Comparison of ENCODE assay signal across 21 cellular contexts in genomic region chr2:132441051-132441450, GRCh38. TPM values are rescaled to one million over a fixed set of nuclear protein-coding genes. Genes with fewer than 3 reads are reported as not detected.
A peak's percentile ranks its signal among the peaks of the same experiment; 100 is the strongest.
DNase-seq lines count a peak whose midpoint lies in the region; ATAC-seq and TF ChIP-seq lines count a peak whose summit lies in the region.
"Had no signal": no experiment of that assay in that cellular context is flagged by ENCODE, and none has a peak within 500 bp of the region (broad histone marks: within the 10 kb centered on the region; RNA-seq: fewer than 3 reads in every experiment).

No MANE protein-coding gene starts in this region.

- peaks cover 36% of the 10 kb centered on the region for H3K4me1 Mint-ChIP-seq in nephron progenitor cell
- no peaks in the 10 kb centered on the region for H3K4me1 Mint-ChIP-seq in CD8-positive, alpha-beta memory T cell

- no peak overlapping the region for H3K4me3 Mint-ChIP-seq in nephron progenitor cell
- no peak overlapping the region for H3K4me3 Mint-ChIP-seq in CD8-positive, alpha-beta memory T cell
- H3K4me3 Mint-ChIP-seq: CD4-positive, alpha-beta memory T cell; H9 had no signal

- no peaks in the 10 kb centered on the region for H3K9me3 ChIP-seq in SJSA1 (replicated peaks)
- no peaks in the 10 kb centered on the region for H3K9me3 ChIP-seq in CD8-positive, alpha-beta memory T cell (ENCODE audit: low read length)
- H3K9me3 ChIP-seq: BE2C, SK-N-SH had no signal

- POLR2A ChIA-PET in CD8-positive, alpha-beta memory T cell (lab: Charles Lee): no interaction called here

- ATAC-seq in HG02870 (IDR thresholded peaks at IDR 0.05; ENCODE audit: unreplicated experiment): no peak

- no peaks in the 10 kb centered on the region for H3K36me3 Mint-ChIP-seq in nephron progenitor cell (ENCODE audit: low read depth)
- H3K36me3 Mint-ChIP-seq in CD8-positive, alpha-beta memory T cell: no peaks in the 10 kb centered on the region
- H3K36me3 Mint-ChIP-seq: CD4-positive, alpha-beta memory T cell had no signal

- no peak overlapping the region for H3K4me3 ChIP-seq in SJSA1
- no peak overlapping the region for H3K4me3 ChIP-seq in CD8-positive, alpha-beta memory T cell (ENCODE audit: low read length)

- peak overlapping the region; percentile 16; the same call in 1 of the 2 replicates for H3K27ac ChIP-seq in SJSA1
- H3K27ac ChIP-seq in CD8-positive, alpha-beta memory T cell (ENCODE audit: low read depth, low read length): no peak overlapping the region

- no peaks in the 10 kb centered on the region for H3K9me3 Mint-ChIP-seq in nephron progenitor cell
- peaks cover 0 to 5% (median 0%) of the 10 kb centered on the region in 5 donors for H3K9me3 Mint-ChIP-seq in CD8-positive, alpha-beta memory T cell
- H3K9me3 Mint-ChIP-seq: H9 had no signal

- DNase-seq in Daoy (ENCODE audit: low read depth) (peak; percentile 28), SJSA1 (ENCODE audit: low read depth in 1 of 2, low spot score in 2 of 2) (peak in 1 of 2 experiments; percentile 41), fibroblast of peridontal ligament (ENCODE audit: extremely low read depth) (peak; percentile 24), nephron progenitor cell (no peak), NCI-H2227 (lab: John Stamatoyannopoulos, UW; ENCODE audit: unreplicated experiment) (no peak)
- no peak for DNase-seq in CD8-positive, alpha-beta memory T cell
- DNase-seq: BE2C; CD4-positive, alpha-beta memory T cell; DND-41; H9; KG1; NCI-H1105 treated with DMSO at 0.1 percent for 48 hours; NCI-H2029 treated with DMSO at 0.1 percent for 48 hours; NCI-H2171 treated with DMSO at 0.1 percent for 48 hours; NCI-H446; NCI-H526; OCI-M1; RPMI8226; SHP77; SK-N-SH had no signal

- no peaks in the 10 kb centered on the region for H3K36me3 ChIP-seq in SJSA1
- no peaks in the 10 kb centered on the region for H3K36me3 ChIP-seq in CD8-positive, alpha-beta memory T cell (ENCODE audit: insufficient read depth, low read length)
- H3K36me3 ChIP-seq: BE2C had no signal

- peaks cover 37% of the 10 kb centered on the region for H3K4me1 ChIP-seq in SJSA1 (replicated peaks)
- no peaks in the 10 kb centered on the region for H3K4me1 ChIP-seq in CD8-positive, alpha-beta memory T cell (ENCODE audit: insufficient read depth, low read length)
- H3K4me1 ChIP-seq: BE2C had no signal

- TF ChIP-seq CTCF in nephron progenitor cell (IDR thresholded peaks at IDR 0.05): no peak

- H3K27me3 Mint-ChIP-seq in nephron progenitor cell (ENCODE audit: low read depth, poor library complexity): no peaks in the 10 kb centered on the region
- no peaks in the 10 kb centered on the region for H3K27me3 Mint-ChIP-seq in CD8-positive, alpha-beta memory T cell

- peak overlapping the region; percentile 32 for H3K27ac Mint-ChIP-seq in nephron progenitor cell
- H3K27ac Mint-ChIP-seq in CD8-positive, alpha-beta memory T cell: no peak overlapping the region
- H3K27ac Mint-ChIP-seq: CD4-positive, alpha-beta memory T cell had no signal

- CTCF ChIA-PET in CD8-positive, alpha-beta memory T cell (lab: Charles Lee): no interaction called here

- no peaks in the 10 kb centered on the region for H3K27me3 ChIP-seq in SJSA1 (replicated peaks)
- no peaks in the 10 kb centered on the region for H3K27me3 ChIP-seq in CD8-positive, alpha-beta memory T cell (ENCODE audit: insufficient read depth, low read length, poor library complexity, severe bottlenecking)
- H3K27me3 ChIP-seq: BE2C had no signal

RNA-seq across cellular contexts. Expression of gene GPR39, which starts 24.4 kb away (rescaled TPM):
- total RNA-seq in Daoy (2014; rRNA removed; shearing (Covaris generic)): 5.5 and 8.1 TPM in 2 replicates
- 2.1 and 2.6 TPM in 2 replicates for total RNA-seq in SJSA1 (2014; rRNA removed; shearing (Covaris generic))
- not detected for total RNA-seq in CD8-positive, alpha-beta memory T cell
- not detected for polyA plus RNA-seq in CD8-positive, alpha-beta memory T cell
- total RNA-seq: CD4-positive, alpha-beta memory T cell had no signal
- polyA plus RNA-seq: CD4-positive, alpha-beta memory T cell had no signal

Comparison
In these comparisons a context has a peak if more than half of its experiments do, and no peak if none do; other contexts are left out.
1. DNase-seq: peak in Daoy (single experiment) and fibroblast of peridontal ligament (single experiment); none in nephron progenitor cell (single experiment), CD8-positive, alpha-beta memory T cell (0 of 5) and NCI-H2227 (single experiment).